23 cellular contexts compared by ENCODE assay signal in the genomic region with DNA sequence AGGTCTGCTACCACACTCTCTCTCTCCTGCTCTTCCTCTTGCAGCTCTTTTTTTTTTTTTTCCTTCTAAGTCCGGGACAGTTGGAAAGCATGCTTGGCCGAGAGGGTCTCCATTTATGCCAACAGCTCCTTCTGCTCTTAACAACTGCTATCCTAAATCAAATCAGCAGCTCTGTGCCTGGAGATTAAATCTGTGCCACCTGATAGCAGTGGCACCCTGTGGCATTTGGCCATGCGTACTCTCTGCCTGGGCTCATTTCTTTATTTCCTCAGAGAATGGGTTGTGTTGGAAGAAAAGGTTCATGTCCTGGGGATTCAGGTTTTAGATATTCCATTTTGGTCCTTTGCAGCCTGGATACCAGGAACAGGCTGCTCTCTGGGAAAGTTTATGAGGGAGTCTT.
DNase-seq lines count a peak whose midpoint lies in the region; ATAC-seq, FAIRE-seq and TF ChIP-seq lines count a peak whose summit lies in the region.
"Had no signal": no experiment of that assay in that cellular context is flagged by ENCODE, and none has a peak within 500 bp of the region (broad histone marks: within the 10 kb centered on the region; RNA-seq: fewer than 3 reads in every experiment).

No MANE protein-coding gene starts in this region.

- no peak overlapping the region for H3K9ac ChIP-seq in HepG2 (ENCODE audit: insufficient read depth, low read depth, low read length)
- H3K9ac ChIP-seq: KMS-11 had no signal

- H3K4me3 ChIP-seq in right cardiac atrium (ENCODE audit: low read length): no peak overlapping the region
- no peak overlapping the region for H3K4me3 ChIP-seq in HepG2 (replicated peaks in 1 of 3; ENCODE audit: insufficient read depth in 1 of 3, low read depth in 2 of 3, low read length in 3 of 3)
- H3K4me3 ChIP-seq: HAP-1 had no signal

- TF ChIP-seq POLR2A in HepG2 (IDR thresholded peaks at IDR 0.05; ENCODE audit: insufficient read depth in 1 of 2, low read depth in 2 of 2, low read length in 2 of 2): no peak

- no peak overlapping the region for H2AFZ ChIP-seq in HepG2 (ENCODE audit: low read length)

- DNase-seq in G401 (ENCODE audit: low spot score) (peak; percentile 96), NCI-H2171 treated with DMSO at 0.1 percent for 48 hours (lab: John Stamatoyannopoulos, UW) (peak; percentile 74), cerebellar nuclear complex (lab: John Stamatoyannopoulos, UW) (peak; percentile 45 to 75), pons (ENCODE audit: low spot score) (peak; percentile 9), right cardiac atrium (no peak), HepG2 (ENCODE audit: low spot score) (no peak)
- DNase-seq: Caco-2; CD8-positive, alpha-beta T cell; GOT3; HFFc6; IMR-90; MM.1S; NCI-H2081; NCI-H345; NCI-H510A treated with DMSO at 0.1 percent for 48 hours; NCI-H774; SIG-M5; T-helper 1 cell had no signal

- no peak overlapping the region for H3K4me2 ChIP-seq in HepG2 (ENCODE audit: low read depth, low read length)
- H3K4me2 ChIP-seq: KMS-11 had no signal

- no peaks in the 10 kb centered on the region for H3K36me3 ChIP-seq in HepG2 (replicated peaks in 1 of 2; ENCODE audit: control insufficient read depth in 1 of 2, insufficient read depth in 2 of 2, low read length in 2 of 2)
- H3K36me3 ChIP-seq: HAP-1 had no signal

- H3K79me2 ChIP-seq in HepG2 (ENCODE audit: insufficient read depth, low read length): no peaks in the 10 kb centered on the region

- TF ChIP-seq CTCF in HepG2 (CRISPR knock-in tag; IDR thresholded peaks at IDR 0.05): no peak

- POLR2A ChIA-PET in HepG2 (lab: Yijun Ruan, JAX): no interaction called here

- CTCF ChIA-PET in HepG2 (lab: Yijun Ruan, JAX; ENCODE audit: low intra/inter-chr PET ratio, low total read pairs): no interaction called here

- intact Hi-C loops in right cardiac atrium (cut with DNase I): no loop called here
- intact Hi-C loops in HepG2 (cut with micrococcal nuclease; ENCODE audit: unreplicated experiment): no loop called here

- H3K27ac ChIP-seq in right cardiac atrium (ENCODE audit: low read length) (no peak overlapping the region), HepG2 (ENCODE audit: extremely low read length, insufficient read depth, low read length) (no peak overlapping the region)
- H3K27ac ChIP-seq: KMS-11 had no signal

- TF ChIP-seq EP300 in HepG2 (IDR thresholded peaks at IDR 0.05; ENCODE audit: low read depth in 2 of 2, low read length in 2 of 2): no peak
- no peak for TF ChIP-seq EP300 in HepG2 (CRISPR knock-in tag; IDR thresholded peaks at IDR 0.05; ENCODE audit: borderline replicate concordance)

- H3K27me3 ChIP-seq in right cardiac atrium (ENCODE audit: control insufficient read depth, insufficient read depth) (no peaks in the 10 kb centered on the region), HepG2 (ENCODE audit: control insufficient read depth in 1 of 2, insufficient read depth in 2 of 2, low read length in 2 of 2) (no peaks in the 10 kb centered on the region)

- H3K4me1 ChIP-seq in right cardiac atrium (ENCODE audit: control insufficient read depth, insufficient read depth, low read length) (no peaks in the 10 kb centered on the region), HepG2 (ENCODE audit: insufficient read depth, low read length) (no peaks in the 10 kb centered on the region)
- H3K4me1 ChIP-seq: Caco-2, HAP-1 had no signal

- H4K20me1 ChIP-seq in HepG2 (ENCODE audit: insufficient read depth, low read length): no peaks in the 10 kb centered on the region

- no peak for FAIRE-seq in HepG2 (lab: Jason Lieb, UNC)
- FAIRE-seq: GM18507, RCC 7860 had no signal

- H3K9me3 ChIP-seq in right cardiac atrium (ENCODE audit: control insufficient read depth, low read length) (no peaks in the 10 kb centered on the region), HepG2 (ENCODE audit: low read length) (no peaks in the 10 kb centered on the region)
- H3K9me3 ChIP-seq: Caco-2, HAP-1 had no signal

- no TSS peak for BruUV-seq in HepG2 (replicated peaks; lab: Mats Ljungman, UMichigan)

- TF ChIP-seq RAD21 in HepG2 (CRISPR knock-in tag; IDR thresholded peaks at IDR 0.05): no peak

- in situ Hi-C loops in G401 (cut with HindIII; ENCODE audit: low sequenced_read_pairs) (no loop called here), HepG2 (cut with HindIII; ENCODE audit: extremely low pct_ligation_motif_present, low pct_unique_long_range_greater_than_20kb) (no loop called here)

- WGBS in right cardiac atrium: 67% methylated on average over 3 of the region's 3 CpGs
- WGBS in HepG2 (ENCODE audit: low lambda C conversion rate): 12% methylated on average over 3 of the region's 3 CpGs

- no peak for ATAC-seq in GM19023 (IDR thresholded peaks at IDR 0.05; ENCODE audit: unreplicated experiment)
- ATAC-seq in right cardiac atrium: no peak
- ATAC-seq in HepG2: no peak
- ATAC-seq: CD8-positive, alpha-beta T cell had no signal

TF ChIP-seq in HepG2, 621 proteins besides CTCF, POLR2A, EP300 and RAD21:
- TF ChIP-seq GATA4 (IDR thresholded peaks at IDR 0.05; ENCODE audit: borderline replicate concordance, low read depth) (no peak), SALL2 (CRISPR knock-in tag; IDR thresholded peaks at IDR 0.05) (no peak), NFIC (IDR thresholded peaks at IDR 0.05; ENCODE audit: low read length) (no peak), ZNF850 (CRISPR knock-in tag; conservative IDR thresholded peaks at IDR 0.05) (no peak), MED1 (CRISPR knock-in tag; IDR thresholded peaks at IDR 0.05) (no peak), ZNF563 (CRISPR knock-in tag; IDR thresholded peaks at IDR 0.05) (no peak), POLR2AphosphoS5 (IDR thresholded peaks at IDR 0.05; ENCODE audit: low read depth, low read length) (no peak), HOXA3 (CRISPR knock-in tag; IDR thresholded peaks at IDR 0.05) (no peak), ZNF883 (CRISPR knock-in tag; IDR thresholded peaks at IDR 0.05; ENCODE audit: not compliant biosample characterization) (no peak), KDM1A (CRISPR knock-in tag; IDR thresholded peaks at IDR 0.05) (no peak), RFXAP (CRISPR knock-in tag; IDR thresholded peaks at IDR 0.05; ENCODE audit: borderline replicate concordance) (no peak), BRCA1 (CRISPR knock-in tag; IDR thresholded peaks at IDR 0.05) (no peak), KDM5B (CRISPR knock-in tag; IDR thresholded peaks at IDR 0.05; ENCODE audit: borderline replicate concordance) (no peak), GATAD2A (CRISPR knock-in tag; IDR thresholded peaks at IDR 0.05) (no peak), TP53 (CRISPR knock-in tag; conservative IDR thresholded peaks at IDR 0.05) (no peak), HDAC2 (CRISPR knock-in tag; IDR thresholded peaks at IDR 0.05) (no peak), RFX3 (CRISPR knock-in tag; IDR thresholded peaks at IDR 0.05) (no peak), JDP2 (CRISPR knock-in tag; IDR thresholded peaks at IDR 0.05; ENCODE audit: borderline replicate concordance) (no peak)
- TF ChIP-seq, protein P1, sequence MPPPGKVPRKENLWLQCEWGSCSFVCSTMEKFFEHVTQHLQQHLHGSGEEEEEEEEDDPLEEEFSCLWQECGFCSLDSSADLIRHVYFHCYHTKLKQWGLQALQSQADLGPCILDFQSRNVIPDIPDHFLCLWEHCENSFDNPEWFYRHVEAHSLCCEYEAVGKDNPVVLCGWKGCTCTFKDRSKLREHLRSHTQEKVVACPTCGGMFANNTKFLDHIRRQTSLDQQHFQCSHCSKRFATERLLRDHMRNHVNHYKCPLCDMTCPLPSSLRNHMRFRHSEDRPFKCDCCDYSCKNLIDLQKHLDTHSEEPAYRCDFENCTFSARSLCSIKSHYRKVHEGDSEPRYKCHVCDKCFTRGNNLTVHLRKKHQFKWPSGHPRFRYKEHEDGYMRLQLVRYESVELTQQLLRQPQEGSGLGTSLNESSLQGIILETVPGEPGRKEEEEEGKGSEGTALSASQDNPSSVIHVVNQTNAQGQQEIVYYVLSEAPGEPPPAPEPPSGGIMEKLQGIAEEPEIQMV (CRISPR knock-in tag; IDR thresholded peaks at IDR 0.05; ENCODE audit: low read depth): no peak
- TF ChIP-seq, protein P2, sequence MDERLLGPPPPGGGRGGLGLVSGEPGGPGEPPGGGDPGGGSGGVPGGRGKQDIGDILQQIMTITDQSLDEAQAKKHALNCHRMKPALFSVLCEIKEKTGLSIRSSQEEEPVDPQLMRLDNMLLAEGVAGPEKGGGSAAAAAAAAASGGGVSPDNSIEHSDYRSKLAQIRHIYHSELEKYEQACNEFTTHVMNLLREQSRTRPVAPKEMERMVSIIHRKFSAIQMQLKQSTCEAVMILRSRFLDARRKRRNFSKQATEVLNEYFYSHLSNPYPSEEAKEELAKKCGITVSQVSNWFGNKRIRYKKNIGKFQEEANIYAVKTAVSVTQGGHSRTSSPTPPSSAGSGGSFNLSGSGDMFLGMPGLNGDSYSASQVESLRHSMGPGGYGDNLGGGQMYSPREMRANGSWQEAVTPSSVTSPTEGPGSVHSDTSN (CRISPR knock-in tag; IDR thresholded peaks at IDR 0.05): no peak

Comparison
In these comparisons a context has a peak if more than half of its experiments do, and no peak if none do; other contexts are left out.
1. DNase-seq: peak in G401 (single experiment), NCI-H2171 treated with DMSO at 0.1 percent for 48 hours (single experiment), cerebellar nuclear complex (2 of 2) and pons (single experiment); none in right cardiac atrium (0 of 3) and HepG2 (single experiment).